In genomic region chr14:50229646-50230045, GRCh38 we compare ENCODE assay signal across 9 cellular contexts. TPM values are rescaled to one million over a fixed set of nuclear protein-coding genes. Genes with fewer than 3 reads are reported as not detected.
A peak's percentile ranks its signal among the peaks of the same experiment; 100 is the strongest.
DNase-seq lines count a peak whose midpoint lies in the region; ATAC-seq, FAIRE-seq and TF ChIP-seq lines count a peak whose summit lies in the region.
"Had no signal": no experiment of that assay in that cellular context is flagged by ENCODE, and none has a peak within 500 bp of the region (broad histone marks: within the 10 kb centered on the region; RNA-seq: fewer than 3 reads in every experiment).

No MANE protein-coding gene starts in this region.

- no peak for FAIRE-seq in HepG2 (lab: Jason Lieb, UNC)

- H3K27me3 Mint-ChIP-seq in activated T-cell treated with anti-CD3 and anti-CD28 coated beads, Interleukin-2, amount 50 U/mL, for 24 hours, result no peaks in the 10 kb centered on the region

- H3K36me3 ChIP-seq in ascending aorta (no peaks in the 10 kb centered on the region), HepG2 (replicated peaks in 1 of 2; ENCODE audit: control insufficient read depth in 1 of 2, insufficient read depth in 2 of 2, low read length in 2 of 2) (no peaks in the 10 kb centered on the region), thoracic aorta (no peaks in the 10 kb centered on the region)

- CTCF ChIA-PET in HepG2 (lab: Yijun Ruan, JAX; ENCODE audit: low intra/inter-chr PET ratio, low total read pairs), result no interaction called here

- no peak for DNase-seq in activated T-cell treated with anti-CD3 and anti-CD28 coated beads, Interleukin-2, amount 50 U/mL, for 24 hours
- DNase-seq in activated T-cell treated with anti-CD3 and anti-CD28 coated beads, Interleukin-2, amount 50 U/mL, for 1 hour, result no peak
- DNase-seq in ascending aorta (ENCODE audit: low spot score in 2 of 2) (no peak), HepG2 (ENCODE audit: low spot score) (no peak), thoracic aorta (ENCODE audit: low spot score) (no peak), Ammon's horn (ENCODE audit: low spot score) (no peak)
- no peak for DNase-seq in activated effector memory CD4-positive, alpha-beta T cell treated with anti-CD3 and anti-CD28 coated beads, Interleukin-2, amount 50 U/mL, for 16 hours
- no peak for DNase-seq in stimulated activated CD4-positive, alpha-beta T cell treated with anti-CD3 and anti-CD28 coated beads, Interleukin-4, amount 100 ng/mL, for 1 hour
- DNase-seq: SHP77 treated with DMSO at 0.1 percent for 48 hours had no signal

- no peaks in the 10 kb centered on the region for H3K9me3 Mint-ChIP-seq in activated T-cell treated with anti-CD3 and anti-CD28 coated beads, Interleukin-2, amount 50 U/mL, for 24 hours

- H3K27me3 ChIP-seq in ascending aorta (no peaks in the 10 kb centered on the region), HepG2 (ENCODE audit: control insufficient read depth in 1 of 2, insufficient read depth in 2 of 2, low read length in 2 of 2) (no peaks in the 10 kb centered on the region), thoracic aorta (replicated peaks; ENCODE audit: insufficient read depth) (no peaks in the 10 kb centered on the region)

- H3K79me2 ChIP-seq in HepG2 (ENCODE audit: insufficient read depth, low read length), result peaks cover 52% of the 10 kb centered on the region

- H3K27ac ChIP-seq in ascending aorta, result peak overlapping the region; percentile 90 to 99
- no peak overlapping the region for H3K27ac ChIP-seq in HepG2 (ENCODE audit: extremely low read length, insufficient read depth, low read length)
- H3K27ac ChIP-seq in thoracic aorta, result peak overlapping the region; percentile 96 to 97

- in situ Hi-C loops in HepG2 (cut with HindIII; ENCODE audit: extremely low pct_ligation_motif_present, low pct_unique_long_range_greater_than_20kb), result loop anchor here (25.0 kb wide), 1 partner anchor 367 kb away; the partner anchor contains the start of gene NEMF

- H3K4me2 ChIP-seq in HepG2 (ENCODE audit: low read depth, low read length), result peak overlapping the region; percentile 85

- H3K4me1 ChIP-seq in ascending aorta, result peaks cover 7 to 36% of the 10 kb centered on the region in 2 donors
- H3K4me1 ChIP-seq in HepG2 (ENCODE audit: insufficient read depth, low read length), result peaks cover 54% of the 10 kb centered on the region
- H3K4me1 ChIP-seq in thoracic aorta (ENCODE audit: control insufficient read depth in 1 of 2, low read depth in 2 of 2), result peaks cover 45 to 73% of the 10 kb centered on the region in 2 donors

- no peak for TF ChIP-seq RAD21 in HepG2 (CRISPR knock-in tag; IDR thresholded peaks at IDR 0.05)

- no peak for TF ChIP-seq POLR2A in HepG2 (IDR thresholded peaks at IDR 0.05; ENCODE audit: insufficient read depth in 1 of 2, low read depth in 2 of 2, low read length in 2 of 2)

- ATAC-seq in HepG2, result no peak
- ATAC-seq in thoracic aorta (ENCODE audit: insufficient number of reproducible peaks, low FRiP score, low read depth), result no peak

- no peak overlapping the region for H2AFZ ChIP-seq in HepG2 (ENCODE audit: low read length)

- H3K36me3 Mint-ChIP-seq in activated T-cell treated with anti-CD3 and anti-CD28 coated beads, Interleukin-2, amount 50 U/mL, for 24 hours (ENCODE audit: low read depth), result peaks cover 10% of the 10 kb centered on the region

- peak overlapping the region; percentile 85 for H3K4me3 Mint-ChIP-seq in activated T-cell treated with anti-CD3 and anti-CD28 coated beads, Interleukin-2, amount 50 U/mL, for 24 hours

- no peak for TF ChIP-seq CTCF in ascending aorta (IDR thresholded peaks at IDR 0.05)
- TF ChIP-seq CTCF in HepG2 (CRISPR knock-in tag; IDR thresholded peaks at IDR 0.05), result no peak
- TF ChIP-seq CTCF in thoracic aorta (IDR thresholded peaks at IDR 0.05), result no peak

- TF ChIP-seq EP300 in HepG2 (IDR thresholded peaks at IDR 0.05; ENCODE audit: low read depth in 2 of 2, low read length in 2 of 2) (no peak), HepG2 (CRISPR knock-in tag; IDR thresholded peaks at IDR 0.05; ENCODE audit: borderline replicate concordance) (no peak)

- TSS peak; percentile 63 for BruUV-seq in HepG2 (replicated peaks; lab: Mats Ljungman, UMichigan)

- H3K9ac ChIP-seq in HepG2 (ENCODE audit: insufficient read depth, low read depth, low read length), result peak overlapping the region; percentile 81

- peak overlapping the region; percentile 88 to 93 for H3K4me3 ChIP-seq in ascending aorta
- H3K4me3 ChIP-seq in HepG2 (replicated peaks in 1 of 3; ENCODE audit: insufficient read depth in 1 of 3, low read depth in 2 of 3, low read length in 3 of 3), result peak overlapping the region; percentile 77 to 90 (median 87); a peak in 5 of 6 replicates
- H3K4me3 ChIP-seq in thoracic aorta, result peak overlapping the region; percentile 82

- peaks cover 57% of the 10 kb centered on the region for H3K4me1 Mint-ChIP-seq in activated T-cell treated with anti-CD3 and anti-CD28 coated beads, Interleukin-2, amount 50 U/mL, for 24 hours (ENCODE audit: low read depth)

- intact Hi-C loops in ascending aorta (cut with DNase I), result loop anchor here (2.0 to 5.0 kb wide), 6 partner anchors 83 to 1013 kb away; partner anchors contain the start of genes DMAC2L, L2HGDH, SAV1 and TMX1
- intact Hi-C loops in HepG2 (cut with micrococcal nuclease; ENCODE audit: unreplicated experiment), result loop anchor here (5.0 to 10.0 kb wide), 2 partner anchors 303 to 365 kb away; partner anchors contain the start of gene MAP4K5

- no peaks in the 10 kb centered on the region for H4K20me1 ChIP-seq in HepG2 (ENCODE audit: insufficient read depth, low read length)

- WGBS in HepG2 (ENCODE audit: low lambda C conversion rate), result 89% methylated on average over 1 of the region's 1 CpG

- POLR2A ChIA-PET in HepG2 (lab: Yijun Ruan, JAX), result interaction anchor here (1.5 kb wide), 1 partner anchor 83 kb away, joined by 4 read pairs; the partner anchor contains the start of gene DMAC2L

- H3K9me3 ChIP-seq in ascending aorta, result no peaks in the 10 kb centered on the region
- H3K9me3 ChIP-seq in HepG2 (ENCODE audit: low read length), result no peaks in the 10 kb centered on the region
- H3K9me3 ChIP-seq in thoracic aorta, result no peaks in the 10 kb centered on the region

- no peak overlapping the region for H3K27ac Mint-ChIP-seq in activated T-cell treated with anti-CD3 and anti-CD28 coated beads, Interleukin-2, amount 50 U/mL, for 24 hours

TF ChIP-seq in HepG2, 621 proteins besides CTCF, POLR2A, EP300 and RAD21:
- TF ChIP-seq SMYD3 (CRISPR knock-in tag; IDR thresholded peaks at IDR 0.05), result no peak
- TF ChIP-seq ZNF124 (CRISPR knock-in tag; IDR thresholded peaks at IDR 0.05), result no peak
- TF ChIP-seq SMAD3 (CRISPR knock-in tag; IDR thresholded peaks at IDR 0.05), result no peak
- no peak for TF ChIP-seq ZNF143 (CRISPR knock-in tag; IDR thresholded peaks at IDR 0.05)
- no peak for TF ChIP-seq THAP8 (CRISPR knock-in tag; IDR thresholded peaks at IDR 0.05; ENCODE audit: borderline replicate concordance)
- no peak for TF ChIP-seq ARID2 (CRISPR knock-in tag; IDR thresholded peaks at IDR 0.05; ENCODE audit: borderline replicate concordance)
- no peak for TF ChIP-seq HOXA9 (CRISPR knock-in tag; IDR thresholded peaks at IDR 0.05; ENCODE audit: borderline replicate concordance)
- TF ChIP-seq MAX (IDR thresholded peaks at IDR 0.05), result no peak
- TF ChIP-seq ZNF713 (CRISPR knock-in tag; IDR thresholded peaks at IDR 0.05), result no peak
- TF ChIP-seq TEAD3 (CRISPR knock-in tag; optimal IDR thresholded peaks at IDR 0.05; ENCODE audit: borderline replicate concordance), result no peak
- no peak for TF ChIP-seq DNMT3B (CRISPR knock-in tag; conservative IDR thresholded peaks at IDR 0.05)
- TF ChIP-seq KMT2A (CRISPR knock-in tag; IDR thresholded peaks at IDR 0.05), result no peak
- no peak for TF ChIP-seq ZFP36L1 (CRISPR knock-in tag; IDR thresholded peaks at IDR 0.05)
- TF ChIP-seq ZNF446 (CRISPR knock-in tag; IDR thresholded peaks at IDR 0.05), result no peak
- TF ChIP-seq ZFP41 (CRISPR knock-in tag; IDR thresholded peaks at IDR 0.05; ENCODE audit: borderline replicate concordance), result no peak

RNA-seq across cellular contexts. Expression of gene SOS2, which starts 1.7 kb away (rescaled TPM):
- total RNA-seq in ascending aorta (7.3 TPM), HepG2 (2016; rRNA removed; fragmentation: Illumina TruSeq; extraction: Trizol) (12.1 and 14.9 TPM in 2 replicates), thoracic aorta (10 to 100 TPM; 38.7 to 40.2 TPM)
- 5.2 and 6.4 TPM in 2 replicates for total RNA-seq in HepG2 (2016; cell fraction: cytosol; rRNA removed; fragmentation: Illumina TruSeq; extraction: Trizol; ENCODE audit: low read depth)
- total RNA-seq in HepG2 (2016; cell fraction: insoluble cytoplasmic fraction; rRNA removed; fragmentation: Illumina TruSeq; extraction: Trizol), result 11.5 and 13.8 TPM in 2 replicates
- total RNA-seq in HepG2 (2016; cell fraction: membrane; rRNA removed; fragmentation: Illumina TruSeq; extraction: Trizol), result 7.3 and 7.9 TPM in 2 replicates
- 14.5 and 15.8 TPM in 2 replicates for total RNA-seq in HepG2 (2016; cell fraction: nucleus; rRNA removed; fragmentation: Illumina TruSeq; extraction: Trizol)
- 8.8 and 9.3 TPM in 2 replicates for polyA plus RNA-seq in HepG2 (2011; rRNA removed)
- 3.6 and 6.0 TPM in 2 replicates for polyA plus RNA-seq in HepG2 (2011; cell fraction: cytosol; rRNA removed)
- 4.3 and 5.0 TPM in 2 replicates for polyA plus RNA-seq in HepG2 (2011; cell fraction: nucleus; rRNA removed)
- polyA plus RNA-seq in HepG2 (2012), result 8.1 and 8.2 TPM in 2 replicates
- polyA plus RNA-seq in HepG2 (2016; cell fraction: cytosol; fragmentation: Illumina TruSeq; extraction: Trizol; ENCODE audit: low read depth), result 0.43 and 0.45 TPM in 2 replicates
- polyA plus RNA-seq in HepG2 (2016; cell fraction: insoluble cytoplasmic fraction; fragmentation: Illumina TruSeq; extraction: Trizol; ENCODE audit: low read depth), result 11.6 and 11.8 TPM in 2 replicates
- polyA plus RNA-seq in HepG2 (2016; cell fraction: membrane; fragmentation: Illumina TruSeq; extraction: Trizol; ENCODE audit: low read depth), result 2.4 and 3.1 TPM in 2 replicates
- 11.0 and 11.2 TPM in 2 replicates for polyA plus RNA-seq in HepG2 (2016; cell fraction: nucleus; fragmentation: Illumina TruSeq; extraction: Trizol; ENCODE audit: insufficient read depth, low read depth)
- polyA minus RNA-seq in HepG2 (2011; rRNA and poly(A)+ RNA removed; ENCODE audit: low replicate concordance), result 7.3 and 7.9 TPM in 2 replicates
- polyA minus RNA-seq in HepG2 (2011; cell fraction: cytosol; rRNA and poly(A)+ RNA removed), result 10.0 and 11.1 TPM in 2 replicates
- 39.7 and 43.0 TPM in 2 replicates for polyA minus RNA-seq in HepG2 (2011; cell fraction: nucleus; rRNA and poly(A)+ RNA removed)
